Comparison of ENCODE assay signal across 10 cellular contexts in the genomic region with DNA sequence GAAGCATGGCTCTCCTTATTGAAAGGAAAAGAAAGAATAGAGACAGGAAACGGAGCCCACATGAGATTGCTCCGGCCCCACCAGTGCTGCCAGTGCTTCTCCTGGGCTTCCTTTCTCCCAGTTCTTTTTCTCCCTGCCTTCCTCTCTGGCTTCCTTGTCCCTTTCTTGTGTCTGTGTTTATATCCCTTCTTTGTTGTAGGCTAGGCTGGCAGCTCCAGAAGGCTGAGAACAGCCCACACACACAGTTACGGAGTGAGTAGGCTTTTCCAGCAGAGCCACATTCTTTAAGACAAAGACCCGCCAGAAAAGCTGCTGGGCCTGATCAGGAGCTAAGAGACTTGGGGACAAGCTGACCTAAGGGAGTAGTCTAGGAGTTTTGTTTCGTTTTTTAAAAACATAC. TPM values are rescaled to one million over a fixed set of nuclear protein-coding genes. Genes with fewer than 3 reads are reported as not detected.
DNase-seq lines count a peak whose midpoint lies in the region; ATAC-seq and TF ChIP-seq lines count a peak whose summit lies in the region.
"Had no signal": no experiment of that assay in that cellular context is flagged by ENCODE, and none has a peak within 500 bp of the region (broad histone marks: within the 10 kb centered on the region; RNA-seq: fewer than 3 reads in every experiment).

No MANE protein-coding gene starts in this region.

- POLR2A ChIA-PET in Caco-2 (lab: Charles Lee), result no interaction called here

- H3K4me3 Mint-ChIP-seq in Caco-2 (ENCODE audit: unreplicated experiment), result no peak overlapping the region

- intact Hi-C loops in Caco-2 (cut with micrococcal nuclease; ENCODE audit: unreplicated experiment) (loop anchor here (1.0 kb wide), 1 partner anchor 13 kb away; a partner anchor contains a TSS), psoas muscle (cut with DNase I) (no loop called here)

- H3K27me3 Mint-ChIP-seq in Caco-2 (ENCODE audit: insufficient read depth, unreplicated experiment), result no peaks in the 10 kb centered on the region

- CTCF ChIA-PET in Caco-2 (lab: Charles Lee), result interaction anchor here (0.5 to 0.9 kb wide), 2 partner anchors 40 to 310 kb away, joined by 4 to 7 read pairs; no protein-coding TSS in a partner anchor

- H3K9me3 ChIP-seq in Caco-2 (no peaks in the 10 kb centered on the region), psoas muscle (no peaks in the 10 kb centered on the region)

- no peaks in the 10 kb centered on the region for H3K27me3 ChIP-seq in Caco-2 (replicated peaks; ENCODE audit: control insufficient read depth, insufficient read depth, low read length)
- H3K27me3 ChIP-seq in psoas muscle (ENCODE audit: insufficient read depth in 3 of 3, low read length in 2 of 3), result no peaks in the 10 kb centered on the region

- peaks cover 8% of the 10 kb centered on the region for H3K4me1 Mint-ChIP-seq in Caco-2 (ENCODE audit: low read depth, unreplicated experiment)

- peak in 1 of 2 experiments; percentile 63 for DNase-seq in Caco-2
- peak in 21 of 61 donors; percentile 16 to 68 (median 32) for DNase-seq in caudate nucleus (lab: John Stamatoyannopoulos, UW)
- DNase-seq in iPS DF 4.7 (ENCODE audit: extremely low read depth, low spot score), result peak; percentile 69
- DNase-seq in psoas muscle, result no peak
- DNase-seq in globus pallidus (ENCODE audit: low spot score), result no peak
- DNase-seq in HuH-7.5 (ENCODE audit: low spot score), result no peak
- DNase-seq: NK-92 treated with Interleukin-12 subunit alpha and Interleukin-12 subunit beta, amount 100 ng/mL, for 24 hours had no signal

- H3K27ac Mint-ChIP-seq in Caco-2 (ENCODE audit: unreplicated experiment), result peak overlapping the region; percentile 88
- H3K27ac Mint-ChIP-seq: activated naive CD4-positive, alpha-beta T cell treated with anti-CD3 and anti-CD28 coated beads, Interleukin-2, amount 50 U/mL, for 72 hours had no signal

- BruUV-seq in Caco-2 (replicated peaks; lab: Mats Ljungman, UMichigan), result no TSS peak

- H3K9me3 Mint-ChIP-seq in Caco-2 (ENCODE audit: unreplicated experiment), result no peaks in the 10 kb centered on the region
- H3K9me3 Mint-ChIP-seq: activated naive CD4-positive, alpha-beta T cell treated with anti-CD3 and anti-CD28 coated beads, Interleukin-2, amount 50 U/mL, for 72 hours had no signal

- peaks cover 1% of the 10 kb centered on the region; the same call in 1 of the 2 replicates for H3K36me3 ChIP-seq in Caco-2 (ENCODE audit: control insufficient read depth, insufficient read depth, low read length)
- H3K36me3 ChIP-seq in psoas muscle (ENCODE audit: insufficient read depth in 1 of 2, low read depth in 1 of 2), result peaks cover 8 to 99% of the 10 kb centered on the region in 2 donors

- H3K27ac ChIP-seq in caudate nucleus (ENCODE audit: low read depth, low read length), result peak overlapping the region; percentile 22
- H3K27ac ChIP-seq in psoas muscle, result peak overlapping the region; percentile 72

- ATAC-seq in psoas muscle (no peak), GM21723 (IDR thresholded peaks at IDR 0.05; ENCODE audit: unreplicated experiment) (no peak), HG02840 (IDR thresholded peaks at IDR 0.05; ENCODE audit: low FRiP score, unreplicated experiment) (no peak)
- ATAC-seq: activated naive CD4-positive, alpha-beta T cell treated with anti-CD3 and anti-CD28 coated beads, Interleukin-2, amount 50 U/mL, for 72 hours had no signal

- 44 to 54% (median 47%) methylated on average over 5 of the region's 5 CpGs for WGBS in psoas muscle, 3 donors

- TF ChIP-seq CTCF in Caco-2 (IDR thresholded peaks at IDR 0.05; ENCODE audit: insufficient read depth in 1 of 2, low read depth in 1 of 2, low read length in 1 of 2, severe bottlenecking in 1 of 2, unreplicated experiment in 1 of 2) (no peak), psoas muscle (IDR thresholded peaks at IDR 0.05) (no peak)

- no peaks in the 10 kb centered on the region for H3K4me1 ChIP-seq in Caco-2
- peaks cover 60% of the 10 kb centered on the region for H3K4me1 ChIP-seq in psoas muscle

- H3K36me3 Mint-ChIP-seq in Caco-2 (ENCODE audit: insufficient read depth, unreplicated experiment), result peaks cover 21% of the 10 kb centered on the region

- H3K4me3 ChIP-seq in Caco-2 (ENCODE audit: low read depth, low read length) (no peak overlapping the region), psoas muscle (no peak overlapping the region)

RNA-seq across cellular contexts. Expression of a gene that starts 13.0 kb away (rescaled TPM):
- total RNA-seq in Caco-2 (2022) (12.8 and 15.4 TPM in 2 replicates), psoas muscle (100 to 1,000 TPM in 3 of 4 donors, 10 to 100 TPM in 1; 83.8 to 133 (median 112) TPM)
- polyA plus RNA-seq in psoas muscle, result 100 to 1,000 TPM in 1 of 3 donors, 10 to 100 TPM in 2; 23.1 to 116 (median 54.9) TPM

RNA-seq across cellular contexts. Expression of a gene that starts 30.6 kb away (rescaled TPM):
- total RNA-seq in Caco-2 (2022), result not detected in 2 replicates
- not detected for total RNA-seq in psoas muscle
- polyA plus RNA-seq in psoas muscle, result under 1 TPM in 2 of 3 donors, not detected in 1; 0.01 to 0.04 TPM
- total RNA-seq: activated naive CD4-positive, alpha-beta T cell treated with anti-CD3 and anti-CD28 coated beads, Interleukin-2, amount 50 U/mL, for 72 hours had no signal
